Comparison of ENCODE assay signal across 1 cellular context in genomic region chr12:95418142-95418541, GRCh38.
TF ChIP-seq lines count a peak whose summit lies in the region.

No MANE protein-coding gene starts in this region.

TF ChIP-seq in K562, 482 proteins besides CTCF, POLR2A, EP300 and RAD21 (continued from another document):
- no peak for TF ChIP-seq SP2 (IDR thresholded peaks at IDR 0.05; ENCODE audit: extremely low read depth, low read depth, low read length, poor library complexity, severe bottlenecking)
- no peak for TF ChIP-seq HDAC2 (IDR thresholded peaks at IDR 0.05)
- no peak for TF ChIP-seq HBP1 (CRISPR knock-in tag; IDR thresholded peaks at IDR 0.05)
- TF ChIP-seq CEBPG (CRISPR knock-in tag; IDR thresholded peaks at IDR 0.05), result no peak
- no peak for TF ChIP-seq CEBPG (tag; conservative IDR thresholded peaks at IDR 0.05 in 1 of 2, IDR thresholded peaks at IDR 0.05 in 1 of 2)
- TF ChIP-seq ARNT (IDR thresholded peaks at IDR 0.05), result no peak
